ENCODE assay signal across 1 cellular context in the genomic region with DNA sequence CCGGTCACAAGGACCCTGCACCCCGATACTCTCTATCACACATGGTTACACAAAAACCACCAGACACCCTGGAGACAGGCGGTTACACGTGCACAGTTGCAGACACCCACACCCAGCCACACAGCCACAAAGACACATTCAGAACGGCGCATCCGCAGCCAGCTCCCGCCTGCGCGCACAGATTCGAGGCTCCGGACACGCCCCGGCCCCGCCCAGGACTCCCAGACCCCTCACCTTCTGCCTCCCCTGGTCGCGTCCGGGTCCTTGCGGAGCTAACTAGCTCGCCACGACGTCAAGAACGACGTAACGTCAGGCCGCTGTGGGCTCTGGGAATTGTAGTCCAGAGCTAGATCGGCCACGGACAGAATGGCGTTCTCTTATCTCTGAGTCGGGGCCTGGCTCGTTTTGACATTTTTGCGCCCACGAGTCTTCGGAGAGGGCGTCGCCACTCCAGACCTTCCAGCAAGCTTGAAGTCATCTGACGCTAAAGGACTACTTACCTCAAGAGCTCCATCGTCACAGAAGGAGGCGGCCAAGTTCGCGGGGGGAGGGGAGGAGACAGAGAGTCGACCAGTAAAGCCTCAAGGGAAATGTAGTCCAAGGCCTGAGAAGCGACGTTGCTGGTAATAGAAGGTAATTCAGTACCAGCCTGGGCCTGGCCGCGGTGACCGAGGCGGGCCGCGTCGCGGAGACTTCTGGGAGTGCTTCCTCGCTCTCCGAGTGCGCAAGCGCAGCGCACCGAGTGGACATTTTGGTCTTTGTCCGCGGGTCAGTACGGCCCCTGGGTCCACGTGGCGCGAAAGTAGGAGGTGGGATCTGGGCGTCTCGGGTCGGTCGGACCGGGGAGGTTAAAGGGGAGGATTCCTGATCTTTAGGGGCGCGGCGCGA.
TF ChIP-seq lines count a peak whose summit lies in the region.

A gene (plus strand): TSS at position 719 of the 888 bp plus-strand sequence. CDS start 21,335 bp downstream, outside the sequence.
A gene (minus strand): TSS at position 278 of the 888 bp plus-strand sequence. CDS start 12,680 bp downstream, outside the sequence.

TF ChIP-seq in K562, 482 proteins besides CTCF, POLR2A, EP300 and RAD21 (continued from another document and continues in another):
- TF ChIP-seq ZNF507 (tag; conservative IDR thresholded peaks at IDR 0.05) = no peak
- TF ChIP-seq, protein P1, sequence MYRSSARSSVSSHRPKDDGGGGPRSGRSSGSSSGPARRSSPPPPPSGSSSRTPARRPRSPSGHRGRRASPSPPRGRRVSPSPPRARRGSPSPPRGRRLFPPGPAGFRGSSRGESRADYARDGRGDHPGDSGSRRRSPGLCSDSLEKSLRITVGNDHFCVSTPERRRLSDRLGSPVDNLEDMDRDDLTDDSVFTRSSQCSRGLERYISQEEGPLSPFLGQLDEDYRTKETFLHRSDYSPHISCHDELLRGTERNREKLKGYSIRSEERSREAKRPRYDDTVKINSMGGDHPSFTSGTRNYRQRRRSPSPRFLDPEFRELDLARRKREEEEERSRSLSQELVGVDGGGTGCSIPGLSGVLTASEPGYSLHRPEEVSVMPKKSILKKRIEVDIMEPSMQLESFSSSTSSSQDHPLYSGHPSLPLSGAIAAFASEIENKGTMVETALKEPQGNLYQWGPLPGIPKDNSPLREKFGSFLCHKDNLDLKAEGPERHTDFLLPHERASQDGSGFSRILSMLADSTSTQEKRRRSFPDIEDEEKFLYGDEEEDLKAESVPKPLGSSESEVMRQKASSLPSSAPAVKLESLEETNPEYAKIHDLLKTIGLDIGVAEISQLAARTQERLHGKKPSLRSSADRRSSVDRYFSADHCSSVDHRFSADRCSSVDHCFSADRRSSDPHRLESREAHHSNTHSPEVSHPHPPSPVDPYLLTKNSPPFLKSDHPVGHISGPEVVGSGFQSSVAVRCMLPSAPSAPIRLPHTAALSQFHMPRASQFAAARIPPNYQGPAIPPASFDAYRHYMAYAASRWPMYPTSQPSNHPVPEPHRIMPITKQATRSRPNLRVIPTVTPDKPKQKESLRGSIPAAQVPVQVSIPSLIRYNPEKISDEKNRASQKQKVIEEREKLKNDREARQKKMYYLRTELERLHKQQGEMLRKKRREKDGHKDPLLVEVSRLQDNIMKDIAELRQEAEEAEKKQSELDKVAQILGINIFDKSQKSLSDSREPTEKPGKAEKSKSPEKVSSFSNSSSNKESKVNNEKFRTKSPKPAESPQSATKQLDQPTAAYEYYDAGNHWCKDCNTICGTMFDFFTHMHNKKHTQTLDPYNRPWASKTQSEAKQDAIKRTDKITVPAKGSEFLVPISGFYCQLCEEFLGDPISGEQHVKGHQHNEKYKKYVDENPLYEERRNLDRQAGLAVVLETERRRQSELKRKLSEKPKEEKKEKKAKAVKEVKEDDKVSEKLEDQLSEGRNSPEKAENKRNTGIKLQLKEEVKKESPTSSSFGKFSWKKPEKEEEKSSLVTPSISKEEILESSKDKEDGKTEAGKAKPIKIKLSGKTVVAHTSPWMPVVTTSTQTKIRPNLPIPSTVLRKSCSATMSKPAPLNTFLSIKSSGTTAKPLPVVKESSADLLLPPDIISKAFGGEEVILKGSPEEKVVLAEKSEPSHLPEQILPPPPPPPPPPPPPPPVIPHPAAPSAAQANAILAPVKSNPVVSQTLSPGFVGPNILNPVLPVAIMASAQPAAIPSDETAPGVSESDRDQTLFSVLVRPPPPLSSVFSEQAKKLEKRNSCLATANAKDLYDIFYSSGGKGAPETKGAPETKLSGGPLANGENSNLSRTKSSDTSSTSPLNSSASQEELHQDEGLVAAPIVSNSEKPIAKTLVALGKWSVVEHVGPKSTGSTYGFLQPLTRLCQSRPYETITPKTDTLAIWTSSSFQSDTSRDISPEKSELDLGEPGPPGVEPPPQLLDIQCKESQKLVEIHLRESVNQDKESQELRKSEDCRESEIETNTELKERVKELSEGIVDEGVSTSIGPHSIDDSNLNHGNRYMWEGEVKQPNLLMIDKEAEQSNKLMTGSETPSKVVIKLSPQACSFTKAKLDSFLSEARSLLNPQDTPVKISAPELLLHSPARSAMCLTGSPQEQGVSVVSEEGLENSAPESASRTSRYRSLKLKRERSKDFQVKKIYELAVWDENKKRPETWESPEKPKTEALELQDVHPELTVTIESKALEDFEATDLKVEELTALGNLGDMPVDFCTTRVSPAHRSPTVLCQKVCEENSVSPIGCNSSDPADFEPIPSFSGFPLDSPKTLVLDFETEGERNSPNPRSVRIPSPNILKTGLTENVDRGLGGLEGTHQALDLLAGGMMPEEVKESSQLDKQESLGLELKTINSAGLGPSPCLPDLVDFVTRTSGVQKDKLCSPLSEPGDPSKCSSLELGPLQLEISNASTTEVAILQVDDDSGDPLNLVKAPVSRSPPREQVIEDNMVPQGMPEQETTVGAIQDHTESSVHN (IDR thresholded peaks at IDR 0.05; ENCODE audit: borderline replicate concordance in 1 of 2, low read depth in 1 of 2) = no peak
- no peak for TF ChIP-seq KLF1 (tag; IDR thresholded peaks at IDR 0.05)
- no peak for TF ChIP-seq SMARCC2 (IDR thresholded peaks at IDR 0.05; ENCODE audit: low read depth)
- TF ChIP-seq, protein P2, sequence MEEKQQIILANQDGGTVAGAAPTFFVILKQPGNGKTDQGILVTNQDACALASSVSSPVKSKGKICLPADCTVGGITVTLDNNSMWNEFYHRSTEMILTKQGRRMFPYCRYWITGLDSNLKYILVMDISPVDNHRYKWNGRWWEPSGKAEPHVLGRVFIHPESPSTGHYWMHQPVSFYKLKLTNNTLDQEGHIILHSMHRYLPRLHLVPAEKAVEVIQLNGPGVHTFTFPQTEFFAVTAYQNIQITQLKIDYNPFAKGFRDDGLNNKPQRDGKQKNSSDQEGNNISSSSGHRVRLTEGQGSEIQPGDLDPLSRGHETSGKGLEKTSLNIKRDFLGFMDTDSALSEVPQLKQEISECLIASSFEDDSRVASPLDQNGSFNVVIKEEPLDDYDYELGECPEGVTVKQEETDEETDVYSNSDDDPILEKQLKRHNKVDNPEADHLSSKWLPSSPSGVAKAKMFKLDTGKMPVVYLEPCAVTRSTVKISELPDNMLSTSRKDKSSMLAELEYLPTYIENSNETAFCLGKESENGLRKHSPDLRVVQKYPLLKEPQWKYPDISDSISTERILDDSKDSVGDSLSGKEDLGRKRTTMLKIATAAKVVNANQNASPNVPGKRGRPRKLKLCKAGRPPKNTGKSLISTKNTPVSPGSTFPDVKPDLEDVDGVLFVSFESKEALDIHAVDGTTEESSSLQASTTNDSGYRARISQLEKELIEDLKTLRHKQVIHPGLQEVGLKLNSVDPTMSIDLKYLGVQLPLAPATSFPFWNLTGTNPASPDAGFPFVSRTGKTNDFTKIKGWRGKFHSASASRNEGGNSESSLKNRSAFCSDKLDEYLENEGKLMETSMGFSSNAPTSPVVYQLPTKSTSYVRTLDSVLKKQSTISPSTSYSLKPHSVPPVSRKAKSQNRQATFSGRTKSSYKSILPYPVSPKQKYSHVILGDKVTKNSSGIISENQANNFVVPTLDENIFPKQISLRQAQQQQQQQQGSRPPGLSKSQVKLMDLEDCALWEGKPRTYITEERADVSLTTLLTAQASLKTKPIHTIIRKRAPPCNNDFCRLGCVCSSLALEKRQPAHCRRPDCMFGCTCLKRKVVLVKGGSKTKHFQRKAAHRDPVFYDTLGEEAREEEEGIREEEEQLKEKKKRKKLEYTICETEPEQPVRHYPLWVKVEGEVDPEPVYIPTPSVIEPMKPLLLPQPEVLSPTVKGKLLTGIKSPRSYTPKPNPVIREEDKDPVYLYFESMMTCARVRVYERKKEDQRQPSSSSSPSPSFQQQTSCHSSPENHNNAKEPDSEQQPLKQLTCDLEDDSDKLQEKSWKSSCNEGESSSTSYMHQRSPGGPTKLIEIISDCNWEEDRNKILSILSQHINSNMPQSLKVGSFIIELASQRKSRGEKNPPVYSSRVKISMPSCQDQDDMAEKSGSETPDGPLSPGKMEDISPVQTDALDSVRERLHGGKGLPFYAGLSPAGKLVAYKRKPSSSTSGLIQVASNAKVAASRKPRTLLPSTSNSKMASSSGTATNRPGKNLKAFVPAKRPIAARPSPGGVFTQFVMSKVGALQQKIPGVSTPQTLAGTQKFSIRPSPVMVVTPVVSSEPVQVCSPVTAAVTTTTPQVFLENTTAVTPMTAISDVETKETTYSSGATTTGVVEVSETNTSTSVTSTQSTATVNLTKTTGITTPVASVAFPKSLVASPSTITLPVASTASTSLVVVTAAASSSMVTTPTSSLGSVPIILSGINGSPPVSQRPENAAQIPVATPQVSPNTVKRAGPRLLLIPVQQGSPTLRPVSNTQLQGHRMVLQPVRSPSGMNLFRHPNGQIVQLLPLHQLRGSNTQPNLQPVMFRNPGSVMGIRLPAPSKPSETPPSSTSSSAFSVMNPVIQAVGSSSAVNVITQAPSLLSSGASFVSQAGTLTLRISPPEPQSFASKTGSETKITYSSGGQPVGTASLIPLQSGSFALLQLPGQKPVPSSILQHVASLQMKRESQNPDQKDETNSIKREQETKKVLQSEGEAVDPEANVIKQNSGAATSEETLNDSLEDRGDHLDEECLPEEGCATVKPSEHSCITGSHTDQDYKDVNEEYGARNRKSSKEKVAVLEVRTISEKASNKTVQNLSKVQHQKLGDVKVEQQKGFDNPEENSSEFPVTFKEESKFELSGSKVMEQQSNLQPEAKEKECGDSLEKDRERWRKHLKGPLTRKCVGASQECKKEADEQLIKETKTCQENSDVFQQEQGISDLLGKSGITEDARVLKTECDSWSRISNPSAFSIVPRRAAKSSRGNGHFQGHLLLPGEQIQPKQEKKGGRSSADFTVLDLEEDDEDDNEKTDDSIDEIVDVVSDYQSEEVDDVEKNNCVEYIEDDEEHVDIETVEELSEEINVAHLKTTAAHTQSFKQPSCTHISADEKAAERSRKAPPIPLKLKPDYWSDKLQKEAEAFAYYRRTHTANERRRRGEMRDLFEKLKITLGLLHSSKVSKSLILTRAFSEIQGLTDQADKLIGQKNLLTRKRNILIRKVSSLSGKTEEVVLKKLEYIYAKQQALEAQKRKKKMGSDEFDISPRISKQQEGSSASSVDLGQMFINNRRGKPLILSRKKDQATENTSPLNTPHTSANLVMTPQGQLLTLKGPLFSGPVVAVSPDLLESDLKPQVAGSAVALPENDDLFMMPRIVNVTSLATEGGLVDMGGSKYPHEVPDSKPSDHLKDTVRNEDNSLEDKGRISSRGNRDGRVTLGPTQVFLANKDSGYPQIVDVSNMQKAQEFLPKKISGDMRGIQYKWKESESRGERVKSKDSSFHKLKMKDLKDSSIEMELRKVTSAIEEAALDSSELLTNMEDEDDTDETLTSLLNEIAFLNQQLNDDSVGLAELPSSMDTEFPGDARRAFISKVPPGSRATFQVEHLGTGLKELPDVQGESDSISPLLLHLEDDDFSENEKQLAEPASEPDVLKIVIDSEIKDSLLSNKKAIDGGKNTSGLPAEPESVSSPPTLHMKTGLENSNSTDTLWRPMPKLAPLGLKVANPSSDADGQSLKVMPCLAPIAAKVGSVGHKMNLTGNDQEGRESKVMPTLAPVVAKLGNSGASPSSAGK (IDR thresholded peaks at IDR 0.05) = peak; percentile 78
- no peak for TF ChIP-seq PURB (CRISPR knock-in tag; IDR thresholded peaks at IDR 0.05; ENCODE audit: low read depth)
- TF ChIP-seq EP400 (IDR thresholded peaks at IDR 0.05) = peak; percentile 98
- 0 out of 4 replicates have a peak, but pooled peaks have one; percentile 12 to 44 for TF ChIP-seq TEAD1 (CRISPR knock-in tag; IDR thresholded peaks at IDR 0.05)
- TF ChIP-seq ZNF121 (CRISPR knock-in tag; conservative IDR thresholded peaks at IDR 0.05) = no peak
- TF ChIP-seq NFRKB (IDR thresholded peaks at IDR 0.05; ENCODE audit: low read depth) = no peak; the same call in 1 of the 2 replicates
- TF ChIP-seq ZNF778 (CRISPR knock-in tag; IDR thresholded peaks at IDR 0.05) = no peak
- no peak for TF ChIP-seq PYGO2 (tag; IDR thresholded peaks at IDR 0.05)
- TF ChIP-seq FOSL1 (tag; conservative IDR thresholded peaks at IDR 0.05) = no peak
- peak; percentile 69; the same call in 1 of the 2 replicates for TF ChIP-seq POLR2AphosphoS2 (IDR thresholded peaks at IDR 0.05; ENCODE audit: low read length)
- TF ChIP-seq ETS2 (tag; IDR thresholded peaks at IDR 0.05; ENCODE audit: borderline replicate concordance, poor library complexity, severe bottlenecking) = no peak
- TF ChIP-seq ZNF212 (CRISPR knock-in tag; IDR thresholded peaks at IDR 0.05) = no peak
- TF ChIP-seq NFYB (IDR thresholded peaks at IDR 0.05; ENCODE audit: extremely low read depth, insufficient read length) = no peak
- TF ChIP-seq ZNF589 (CRISPR knock-in tag; IDR thresholded peaks at IDR 0.05; ENCODE audit: low read depth) = no peak
- no peak for TF ChIP-seq ZNF830 (CRISPR knock-in tag; IDR thresholded peaks at IDR 0.05)
- no peak; the same call in 1 of the 2 replicates for TF ChIP-seq ZNF384 (IDR thresholded peaks at IDR 0.05; ENCODE audit: low read depth, low read length)
- TF ChIP-seq BMI1 (IDR thresholded peaks at IDR 0.05; ENCODE audit: low read length) = no peak
- TF ChIP-seq TARDBP (IDR thresholded peaks at IDR 0.05) = no peak
- TF ChIP-seq, protein P3, sequence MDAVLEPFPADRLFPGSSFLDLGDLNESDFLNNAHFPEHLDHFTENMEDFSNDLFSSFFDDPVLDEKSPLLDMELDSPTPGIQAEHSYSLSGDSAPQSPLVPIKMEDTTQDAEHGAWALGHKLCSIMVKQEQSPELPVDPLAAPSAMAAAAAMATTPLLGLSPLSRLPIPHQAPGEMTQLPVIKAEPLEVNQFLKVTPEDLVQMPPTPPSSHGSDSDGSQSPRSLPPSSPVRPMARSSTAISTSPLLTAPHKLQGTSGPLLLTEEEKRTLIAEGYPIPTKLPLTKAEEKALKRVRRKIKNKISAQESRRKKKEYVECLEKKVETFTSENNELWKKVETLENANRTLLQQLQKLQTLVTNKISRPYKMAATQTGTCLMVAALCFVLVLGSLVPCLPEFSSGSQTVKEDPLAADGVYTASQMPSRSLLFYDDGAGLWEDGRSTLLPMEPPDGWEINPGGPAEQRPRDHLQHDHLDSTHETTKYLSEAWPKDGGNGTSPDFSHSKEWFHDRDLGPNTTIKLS (IDR thresholded peaks at IDR 0.05; ENCODE audit: borderline replicate concordance, low read depth) = peak; percentile 97
- TF ChIP-seq IRF2 (CRISPR knock-in tag; IDR thresholded peaks at IDR 0.05) = no peak
- no peak for TF ChIP-seq EHMT2 (IDR thresholded peaks at IDR 0.05)
- no peak for TF ChIP-seq MEF2A (IDR thresholded peaks at IDR 0.05; ENCODE audit: control insufficient read depth, low read depth, low read length)
- peak; percentile 79 for TF ChIP-seq MEIS2 (IDR thresholded peaks at IDR 0.05; ENCODE audit: partially characterized antibody)
- TF ChIP-seq OTX1 (CRISPR knock-in tag; IDR thresholded peaks at IDR 0.05) = no peak
- TF ChIP-seq ZNF217 (CRISPR knock-in tag; IDR thresholded peaks at IDR 0.05) = no peak
- TF ChIP-seq ILK (tag; IDR thresholded peaks at IDR 0.05; ENCODE audit: borderline replicate concordance, low read depth) = no peak
- no peak; the same call in 1 of the 2 replicates for TF ChIP-seq FOXJ2 (tag; IDR thresholded peaks at IDR 0.05)
- TF ChIP-seq, protein P4, sequence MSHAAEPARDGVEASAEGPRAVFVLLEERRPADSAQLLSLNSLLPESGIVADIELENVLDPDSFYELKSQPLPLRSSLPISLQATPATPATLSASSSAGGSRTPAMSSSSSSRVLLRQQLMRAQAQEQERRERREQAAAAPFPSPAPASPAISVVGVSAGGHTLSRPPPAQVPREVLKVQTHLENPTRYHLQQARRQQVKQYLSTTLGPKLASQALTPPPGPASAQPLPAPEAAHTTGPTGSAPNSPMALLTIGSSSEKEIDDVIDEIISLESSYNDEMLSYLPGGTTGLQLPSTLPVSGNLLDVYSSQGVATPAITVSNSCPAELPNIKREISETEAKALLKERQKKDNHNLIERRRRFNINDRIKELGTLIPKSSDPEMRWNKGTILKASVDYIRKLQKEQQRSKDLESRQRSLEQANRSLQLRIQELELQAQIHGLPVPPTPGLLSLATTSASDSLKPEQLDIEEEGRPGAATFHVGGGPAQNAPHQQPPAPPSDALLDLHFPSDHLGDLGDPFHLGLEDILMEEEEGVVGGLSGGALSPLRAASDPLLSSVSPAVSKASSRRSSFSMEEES (CRISPR knock-in tag; IDR thresholded peaks at IDR 0.05) = no peak
